ENCODE assay signal across 8 cellular contexts in the genomic region with DNA sequence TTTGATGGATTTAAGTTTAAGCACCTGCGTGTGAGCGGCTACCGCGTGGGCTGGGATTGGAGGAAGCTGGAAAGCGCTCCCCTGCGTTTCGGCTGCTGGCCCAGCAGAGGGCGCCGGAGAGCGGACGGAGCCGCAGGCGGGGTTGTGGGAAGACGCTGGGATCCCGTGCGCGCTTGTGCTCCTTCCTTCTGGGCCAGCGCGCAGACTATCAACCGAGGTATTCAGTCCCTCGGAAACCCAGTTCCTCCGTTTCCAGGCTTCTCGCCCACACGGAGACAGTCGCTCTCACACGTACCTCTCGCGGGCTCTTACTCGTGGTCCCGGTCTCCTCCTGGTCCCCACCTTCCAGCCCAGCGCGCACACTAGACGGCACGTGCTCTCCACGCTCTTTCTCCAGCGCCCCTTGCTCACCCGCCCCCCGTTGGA. TPM values are rescaled to one million over a fixed set of nuclear protein-coding genes. Genes with fewer than 3 reads are reported as not detected.
DNase-seq lines count a peak whose midpoint lies in the region; ATAC-seq and TF ChIP-seq lines count a peak whose summit lies in the region.

No MANE protein-coding gene starts in this region.

- no peak overlapping the region for H3K4me3 ChIP-seq in astrocyte of the cerebellum (ENCODE audit: low read depth, low read length)

- TF ChIP-seq CTCF in CD4-positive, alpha-beta T cell (IDR thresholded peaks at IDR 0.05) = peak; percentile 73
- TF ChIP-seq CTCF in astrocyte of the cerebellum (IDR thresholded peaks at IDR 0.05; ENCODE audit: low read depth, low read length, missing control alignments) = peak; percentile 56

- no peak overlapping the region for H3K27ac Mint-ChIP-seq in CD4-positive, alpha-beta T cell

- CTCF ChIA-PET in CD4-positive, alpha-beta T cell (lab: Charles Lee) = interaction anchor here (0.5 to 1.4 kb wide), 4 partner anchors 28 to 197 kb away, joined by 3 to 5 read pairs (median 4); no protein-coding TSS in a partner anchor

- peaks cover 10% of the 10 kb centered on the region for H3K36me3 Mint-ChIP-seq in CD4-positive, alpha-beta T cell (ENCODE audit: low read depth)

- peak in 8 of 10 experiments; percentile 13 to 59 (median 26) for DNase-seq in CD4-positive, alpha-beta T cell
- DNase-seq in astrocyte of the cerebellum (ENCODE audit: low read depth) (no peak), iris pigment epithelial cell (ENCODE audit: low read depth) (peak; percentile 20), NCI-H1092 treated with DMSO at 0.1 percent for 48 hours (lab: John Stamatoyannopoulos, UW) (no peak)
- DNase-seq in stimulated activated CD4-positive, alpha-beta T cell treated with anti-CD3 and anti-CD28 coated beads, Interleukin-4, amount 100 ng/mL, for 24 hours = peak; percentile 37

- H3K27me3 Mint-ChIP-seq in CD4-positive, alpha-beta T cell = no peaks in the 10 kb centered on the region

- POLR2A ChIA-PET in CD4-positive, alpha-beta T cell (lab: Charles Lee) = no interaction called here

- H3K27ac ChIP-seq in CD4-positive, alpha-beta T cell (ENCODE audit: low read depth, low read length) = no peak overlapping the region

- H3K9me3 ChIP-seq in CD4-positive, alpha-beta T cell (ENCODE audit: control insufficient read depth, low read length) = no peaks in the 10 kb centered on the region

- intact Hi-C loops in CD4-positive, alpha-beta T cell (cut with DNase I, micrococcal nuclease) = no loop called here

- in situ Hi-C loops in astrocyte of the cerebellum (cut with HindIII; ENCODE audit: low sequenced_read_pairs) = no loop called here

- H3K4me1 Mint-ChIP-seq in CD4-positive, alpha-beta T cell (ENCODE audit: low read depth) = peaks cover 10% of the 10 kb centered on the region

- H3K27me3 ChIP-seq in CD4-positive, alpha-beta T cell (ENCODE audit: control insufficient read depth, insufficient read depth, low read length) = no peaks in the 10 kb centered on the region

- no peak overlapping the region for H3K4me3 Mint-ChIP-seq in CD4-positive, alpha-beta T cell

- peak; percentile 72 for ATAC-seq in CD4-positive, alpha-beta T cell (ENCODE audit: poor library complexity)
- no peak for ATAC-seq in HG03280 (IDR thresholded peaks at IDR 0.05; ENCODE audit: unreplicated experiment)
- no peak for ATAC-seq in HG03457 (IDR thresholded peaks at IDR 0.05; ENCODE audit: unreplicated experiment)

- no peaks in the 10 kb centered on the region for H3K9me3 Mint-ChIP-seq in CD4-positive, alpha-beta T cell

TF ChIP-seq in PFSK-1, 5 proteins besides CTCF, POLR2A, EP300 and RAD21:
- TF ChIP-seq FOXP2 (optimal IDR thresholded peaks at IDR 0.05; ENCODE audit: borderline replicate concordance, extremely low read depth, extremely low read length, insufficient read depth) (peak; percentile 43), TAF1 (IDR thresholded peaks at IDR 0.05; ENCODE audit: borderline replicate concordance, insufficient read depth, low read length) (no peak)

RNA-seq across cellular contexts. Expression of a gene that starts 28.8 kb away (rescaled TPM):
- 10 to 100 TPM; 39.0 to 40.5 TPM for total RNA-seq in CD4-positive, alpha-beta T cell
- polyA plus RNA-seq in PFSK-1 (2012; ENCODE audit: insufficient read length, low read depth) = 242 TPM

RNA-seq across cellular contexts. Expression of a gene that starts 34.4 kb away (rescaled TPM):
- total RNA-seq in CD4-positive, alpha-beta T cell = not detected
- polyA plus RNA-seq in PFSK-1 (2012; ENCODE audit: insufficient read length, low read depth) = 0.13 TPM

RNA-seq across cellular contexts. Expression of a gene that starts 49.0 kb away (rescaled TPM):
- total RNA-seq in CD4-positive, alpha-beta T cell = 100 to 1,000 TPM; 209 to 212 TPM
- polyA plus RNA-seq in PFSK-1 (2012; ENCODE audit: insufficient read length, low read depth) = 333 TPM

RNA-seq across cellular contexts. Expression of a gene that starts 55.1 kb away (rescaled TPM):
- not detected for total RNA-seq in CD4-positive, alpha-beta T cell
- polyA plus RNA-seq in PFSK-1 (2012; ENCODE audit: insufficient read length, low read depth) = not detected

RNA-seq across cellular contexts. Expression of a gene that starts 55.8 kb away (rescaled TPM):
- 1 to 10 TPM; 1.7 to 1.8 TPM for total RNA-seq in CD4-positive, alpha-beta T cell
- 47.5 TPM for polyA plus RNA-seq in PFSK-1 (2012; ENCODE audit: insufficient read length, low read depth)

Comparison
In these comparisons a context has a peak if more than half of its experiments do, and no peak if none do; other contexts are left out.
1. DNase-seq: peak in CD4-positive, alpha-beta T cell (8 of 10), iris pigment epithelial cell (single experiment) and stimulated activated CD4-positive, alpha-beta T cell treated with anti-CD3 and anti-CD28 coated beads, Interleukin-4, amount 100 ng/mL, for 24 hours (single experiment); none in astrocyte of the cerebellum (single experiment) and NCI-H1092 treated with DMSO at 0.1 percent for 48 hours (single experiment).